ENCODE assay signal across 1 cellular context in genomic region chr20:11379257-11380011, GRCh38.
A peak's percentile ranks its signal among the peaks of the same experiment; 100 is the strongest.
TF ChIP-seq lines count a peak whose summit lies in the region.

No MANE protein-coding gene starts in this region.

TF ChIP-seq in H1, 55 proteins besides CTCF, POLR2A, EP300 and RAD21 (continued from another document):
- TF ChIP-seq CHD1 (IDR thresholded peaks at IDR 0.05; ENCODE audit: low read depth, low read length) (no peak), TAF1 (IDR thresholded peaks at IDR 0.05; ENCODE audit: low read depth, low read length) (0 out of 2 replicates have a peak, but pooled peaks have one; percentile 22), CEBPB (IDR thresholded peaks at IDR 0.05; ENCODE audit: low read depth, low read length) (peak; percentile 11; the same call in 1 of the 2 replicates), TEAD4 (IDR thresholded peaks at IDR 0.05; ENCODE audit: low read depth, low read length) (0 out of 2 replicates have a peak, but pooled peaks have one; percentile 46), RBBP5 (IDR thresholded peaks at IDR 0.05; ENCODE audit: borderline replicate concordance, low read depth, low read length) (peak; percentile 97), ASH2L (IDR thresholded peaks at IDR 0.05; ENCODE audit: low read length) (peak; percentile 98), TCF12 (IDR thresholded peaks at IDR 0.05; ENCODE audit: low read depth, low read length) (peak; percentile 67; the same call in 1 of the 2 replicates), RXRA (IDR thresholded peaks at IDR 0.05; ENCODE audit: insufficient read depth, low read depth, low read length) (0 out of 2 replicates have a peak, but pooled peaks have one; percentile 36), CHD2 (IDR thresholded peaks at IDR 0.05; ENCODE audit: low read length) (peak; percentile 72), EGR1 (IDR thresholded peaks at IDR 0.05; ENCODE audit: borderline replicate concordance, low read depth, low read length) (peak; percentile 27; the same call in 1 of the 2 replicates), MAFK (IDR thresholded peaks at IDR 0.05; ENCODE audit: low read depth, low read length) (no peak; the same call in 1 of the 2 replicates), SP1 (IDR thresholded peaks at IDR 0.05; ENCODE audit: low read depth, low read length) (peak; percentile 90), CBX8 (IDR thresholded peaks at IDR 0.05; ENCODE audit: borderline replicate concordance, low read depth, low read length) (no peak), JUN (IDR thresholded peaks at IDR 0.05; ENCODE audit: low read depth, low read length) (no peak), MAX (IDR thresholded peaks at IDR 0.05) (peak; percentile 51; the same call in 1 of the 2 replicates)
- TF ChIP-seq, protein P1, sequence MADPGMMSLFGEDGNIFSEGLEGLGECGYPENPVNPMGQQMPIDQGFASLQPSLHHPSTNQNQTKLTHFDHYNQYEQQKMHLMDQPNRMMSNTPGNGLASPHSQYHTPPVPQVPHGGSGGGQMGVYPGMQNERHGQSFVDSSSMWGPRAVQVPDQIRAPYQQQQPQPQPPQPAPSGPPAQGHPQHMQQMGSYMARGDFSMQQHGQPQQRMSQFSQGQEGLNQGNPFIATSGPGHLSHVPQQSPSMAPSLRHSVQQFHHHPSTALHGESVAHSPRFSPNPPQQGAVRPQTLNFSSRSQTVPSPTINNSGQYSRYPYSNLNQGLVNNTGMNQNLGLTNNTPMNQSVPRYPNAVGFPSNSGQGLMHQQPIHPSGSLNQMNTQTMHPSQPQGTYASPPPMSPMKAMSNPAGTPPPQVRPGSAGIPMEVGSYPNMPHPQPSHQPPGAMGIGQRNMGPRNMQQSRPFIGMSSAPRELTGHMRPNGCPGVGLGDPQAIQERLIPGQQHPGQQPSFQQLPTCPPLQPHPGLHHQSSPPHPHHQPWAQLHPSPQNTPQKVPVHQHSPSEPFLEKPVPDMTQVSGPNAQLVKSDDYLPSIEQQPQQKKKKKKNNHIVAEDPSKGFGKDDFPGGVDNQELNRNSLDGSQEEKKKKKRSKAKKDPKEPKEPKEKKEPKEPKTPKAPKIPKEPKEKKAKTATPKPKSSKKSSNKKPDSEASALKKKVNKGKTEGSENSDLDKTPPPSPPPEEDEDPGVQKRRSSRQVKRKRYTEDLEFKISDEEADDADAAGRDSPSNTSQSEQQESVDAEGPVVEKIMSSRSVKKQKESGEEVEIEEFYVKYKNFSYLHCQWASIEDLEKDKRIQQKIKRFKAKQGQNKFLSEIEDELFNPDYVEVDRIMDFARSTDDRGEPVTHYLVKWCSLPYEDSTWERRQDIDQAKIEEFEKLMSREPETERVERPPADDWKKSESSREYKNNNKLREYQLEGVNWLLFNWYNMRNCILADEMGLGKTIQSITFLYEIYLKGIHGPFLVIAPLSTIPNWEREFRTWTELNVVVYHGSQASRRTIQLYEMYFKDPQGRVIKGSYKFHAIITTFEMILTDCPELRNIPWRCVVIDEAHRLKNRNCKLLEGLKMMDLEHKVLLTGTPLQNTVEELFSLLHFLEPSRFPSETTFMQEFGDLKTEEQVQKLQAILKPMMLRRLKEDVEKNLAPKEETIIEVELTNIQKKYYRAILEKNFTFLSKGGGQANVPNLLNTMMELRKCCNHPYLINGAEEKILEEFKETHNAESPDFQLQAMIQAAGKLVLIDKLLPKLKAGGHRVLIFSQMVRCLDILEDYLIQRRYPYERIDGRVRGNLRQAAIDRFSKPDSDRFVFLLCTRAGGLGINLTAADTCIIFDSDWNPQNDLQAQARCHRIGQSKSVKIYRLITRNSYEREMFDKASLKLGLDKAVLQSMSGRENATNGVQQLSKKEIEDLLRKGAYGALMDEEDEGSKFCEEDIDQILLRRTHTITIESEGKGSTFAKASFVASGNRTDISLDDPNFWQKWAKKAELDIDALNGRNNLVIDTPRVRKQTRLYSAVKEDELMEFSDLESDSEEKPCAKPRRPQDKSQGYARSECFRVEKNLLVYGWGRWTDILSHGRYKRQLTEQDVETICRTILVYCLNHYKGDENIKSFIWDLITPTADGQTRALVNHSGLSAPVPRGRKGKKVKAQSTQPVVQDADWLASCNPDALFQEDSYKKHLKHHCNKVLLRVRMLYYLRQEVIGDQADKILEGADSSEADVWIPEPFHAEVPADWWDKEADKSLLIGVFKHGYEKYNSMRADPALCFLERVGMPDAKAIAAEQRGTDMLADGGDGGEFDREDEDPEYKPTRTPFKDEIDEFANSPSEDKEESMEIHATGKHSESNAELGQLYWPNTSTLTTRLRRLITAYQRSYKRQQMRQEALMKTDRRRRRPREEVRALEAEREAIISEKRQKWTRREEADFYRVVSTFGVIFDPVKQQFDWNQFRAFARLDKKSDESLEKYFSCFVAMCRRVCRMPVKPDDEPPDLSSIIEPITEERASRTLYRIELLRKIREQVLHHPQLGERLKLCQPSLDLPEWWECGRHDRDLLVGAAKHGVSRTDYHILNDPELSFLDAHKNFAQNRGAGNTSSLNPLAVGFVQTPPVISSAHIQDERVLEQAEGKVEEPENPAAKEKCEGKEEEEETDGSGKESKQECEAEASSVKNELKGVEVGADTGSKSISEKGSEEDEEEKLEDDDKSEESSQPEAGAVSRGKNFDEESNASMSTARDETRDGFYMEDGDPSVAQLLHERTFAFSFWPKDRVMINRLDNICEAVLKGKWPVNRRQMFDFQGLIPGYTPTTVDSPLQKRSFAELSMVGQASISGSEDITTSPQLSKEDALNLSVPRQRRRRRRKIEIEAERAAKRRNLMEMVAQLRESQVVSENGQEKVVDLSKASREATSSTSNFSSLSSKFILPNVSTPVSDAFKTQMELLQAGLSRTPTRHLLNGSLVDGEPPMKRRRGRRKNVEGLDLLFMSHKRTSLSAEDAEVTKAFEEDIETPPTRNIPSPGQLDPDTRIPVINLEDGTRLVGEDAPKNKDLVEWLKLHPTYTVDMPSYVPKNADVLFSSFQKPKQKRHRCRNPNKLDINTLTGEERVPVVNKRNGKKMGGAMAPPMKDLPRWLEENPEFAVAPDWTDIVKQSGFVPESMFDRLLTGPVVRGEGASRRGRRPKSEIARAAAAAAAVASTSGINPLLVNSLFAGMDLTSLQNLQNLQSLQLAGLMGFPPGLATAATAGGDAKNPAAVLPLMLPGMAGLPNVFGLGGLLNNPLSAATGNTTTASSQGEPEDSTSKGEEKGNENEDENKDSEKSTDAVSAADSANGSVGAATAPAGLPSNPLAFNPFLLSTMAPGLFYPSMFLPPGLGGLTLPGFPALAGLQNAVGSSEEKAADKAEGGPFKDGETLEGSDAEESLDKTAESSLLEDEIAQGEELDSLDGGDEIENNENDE (IDR thresholded peaks at IDR 0.05; ENCODE audit: insufficient replicate concordance, low read length) = peak; percentile 26
